23 cellular contexts compared by ENCODE assay signal in genomic region chr15:79738198-79738597, GRCh38.
DNase-seq lines count a peak whose midpoint lies in the region; ATAC-seq and TF ChIP-seq lines count a peak whose summit lies in the region.
"Had no signal": no experiment of that assay in that cellular context is flagged by ENCODE, and none has a peak within 500 bp of the region (broad histone marks: within the 10 kb centered on the region; RNA-seq: fewer than 3 reads in every experiment).

No MANE protein-coding gene starts in this region.

- ATAC-seq in SK-N-SH treated with all-trans-retinoic acid at 6 μM for 48 hours (no peak; the same call in 2 of the 3 replicates), GM19023 (IDR thresholded peaks at IDR 0.05; ENCODE audit: unreplicated experiment) (no peak)
- ATAC-seq: A549 had no signal

- H2AK5ac ChIP-seq in mesenchymal stem cell (ENCODE audit: low read length, severe bottlenecking): no peak overlapping the region

- no peak overlapping the region for H2BK15ac ChIP-seq in mesenchymal stem cell (ENCODE audit: low read depth, poor library complexity, severe bottlenecking)

- H4K91ac ChIP-seq in mesenchymal stem cell (ENCODE audit: low read length): no peak overlapping the region

- WGBS in mesenchymal stem cell: 49% methylated on average over 5 of the region's 5 CpGs

- H2BK120ac ChIP-seq in mesenchymal stem cell (ENCODE audit: low read depth, low read length): no peak overlapping the region

- no peak overlapping the region for H2AFZ ChIP-seq in mesenchymal stem cell (ENCODE audit: low read depth, low read length)

- H3K14ac ChIP-seq in mesenchymal stem cell (ENCODE audit: low read length in 2 of 2): no peak overlapping the region

- H3K4me3 ChIP-seq in BE2C (ENCODE audit: low read depth, low read length): no peak overlapping the region
- no peak overlapping the region for H3K4me3 ChIP-seq in colonic mucosa
- H3K4me3 ChIP-seq in mesenchymal stem cell (ENCODE audit: insufficient read depth in 1 of 2, low read depth in 1 of 2, low read length in 2 of 2): no peak overlapping the region
- H3K4me3 ChIP-seq: A549, BLaER1 had no signal

- intact Hi-C loops in colonic mucosa (cut with DNase I): no loop called here

- H3K27ac ChIP-seq in colonic mucosa: no peak overlapping the region
- no peak overlapping the region for H3K27ac ChIP-seq in mesenchymal stem cell (ENCODE audit: low read length, poor library complexity, severe bottlenecking)
- H3K27ac ChIP-seq: 22Rv1, A549, BLaER1 had no signal

- H3K18ac ChIP-seq in mesenchymal stem cell (ENCODE audit: low read depth in 1 of 2, low read length in 2 of 2): no peak overlapping the region

- H3K4me1 ChIP-seq in BE2C (peaks cover 17% of the 10 kb centered on the region), colonic mucosa (no peaks in the 10 kb centered on the region), mesenchymal stem cell (ENCODE audit: control insufficient read depth, insufficient read depth, low read depth, low read length) (no peaks in the 10 kb centered on the region)
- H3K4me1 ChIP-seq: A549, BLaER1 had no signal

- H3K9ac ChIP-seq in colonic mucosa (ENCODE audit: low read depth in 2 of 2, low read length in 2 of 2): no peak overlapping the region
- H3K9ac ChIP-seq in mesenchymal stem cell (ENCODE audit: low read length): no peak overlapping the region
- H3K9ac ChIP-seq: BLaER1 had no signal

- H3K23ac ChIP-seq in mesenchymal stem cell (ENCODE audit: low read length in 2 of 2): no peak overlapping the region

- H4K8ac ChIP-seq in mesenchymal stem cell (ENCODE audit: low read length): no peak overlapping the region

- peak; percentile 75 for DNase-seq in BE2C
- DNase-seq in NCI-H69 (lab: John Stamatoyannopoulos, UW): peak; percentile 58
- peak; percentile 87 for DNase-seq in SK-N-DZ (ENCODE audit: low spot score)
- no peak for DNase-seq in colonic mucosa
- DNase-seq in mesenchymal stem cell: no peak
- no peak for DNase-seq in EL
- DNase-seq: AML-193; C1 segment of cervical spinal cord; CD4-positive, alpha-beta memory T cell; CD4-positive, CD25-positive, alpha-beta regulatory T cell; CD8-positive, alpha-beta memory T cell; COR-L47; DMS 273 treated with DMSO at 0.1 percent for 48 hours; DMS153; DMS53; DMS79; DND-41; GF-D8 had no signal

- H3K36me3 ChIP-seq in BE2C (no peaks in the 10 kb centered on the region), colonic mucosa (no peaks in the 10 kb centered on the region), mesenchymal stem cell (ENCODE audit: control insufficient read depth in 1 of 2, insufficient read depth in 2 of 2, low read depth in 1 of 2, low read length in 2 of 2) (no peaks in the 10 kb centered on the region)
- H3K36me3 ChIP-seq: BLaER1 had no signal

- H3K9me3 ChIP-seq in BE2C (no peaks in the 10 kb centered on the region), colonic mucosa (no peaks in the 10 kb centered on the region), mesenchymal stem cell (ENCODE audit: control insufficient read depth, low read length) (peaks cover 9% of the 10 kb centered on the region)
- H3K9me3 ChIP-seq: A549 had no signal

- H3K4me2 ChIP-seq in mesenchymal stem cell (ENCODE audit: low read length, poor library complexity, severe bottlenecking): no peak overlapping the region
- H3K4me2 ChIP-seq: A549, BLaER1 had no signal

- H2BK5ac ChIP-seq in mesenchymal stem cell (ENCODE audit: low read depth, low read length, poor library complexity, severe bottlenecking): no peak overlapping the region

- no peak for TF ChIP-seq CTCF in BE2C (IDR thresholded peaks at IDR 0.05; ENCODE audit: low read depth, low read length)
- TF ChIP-seq CTCF in colonic mucosa (IDR thresholded peaks at IDR 0.05): no peak

- H2BK12ac ChIP-seq in mesenchymal stem cell (ENCODE audit: low read length in 2 of 2): no peak overlapping the region

- no peaks in the 10 kb centered on the region for H3K79me1 ChIP-seq in mesenchymal stem cell (replicated peaks; ENCODE audit: low read length, poor library complexity, severe bottlenecking)

- H3K27me3 ChIP-seq in BE2C (no peaks in the 10 kb centered on the region), colonic mucosa (no peaks in the 10 kb centered on the region), mesenchymal stem cell (ENCODE audit: control insufficient read depth in 1 of 2, insufficient read depth in 1 of 2, low read length in 2 of 2) (no peaks in the 10 kb centered on the region)
- H3K27me3 ChIP-seq: BLaER1 had no signal

- H3K4ac ChIP-seq in mesenchymal stem cell (ENCODE audit: low read depth in 1 of 2, low read length in 2 of 2): no peak overlapping the region

TF ChIP-seq in SK-N-SH treated with all-trans-retinoic acid at 6 μM for 48 hours, 23 proteins besides CTCF, POLR2A, EP300 and RAD21:
- TF ChIP-seq CSRNP3 (CRISPR knock-in tag; IDR thresholded peaks at IDR 0.05) (no peak), RARB (CRISPR knock-in tag; IDR thresholded peaks at IDR 0.05) (no peak), ISL1 (CRISPR knock-in tag; IDR thresholded peaks at IDR 0.05) (no peak), PPARA (CRISPR knock-in tag; IDR thresholded peaks at IDR 0.05; ENCODE audit: borderline replicate concordance) (no peak), TSHZ2 (CRISPR knock-in tag; IDR thresholded peaks at IDR 0.05) (peak; percentile 55; the same call in 1 of the 2 replicates), OSR1 (CRISPR knock-in tag; IDR thresholded peaks at IDR 0.05) (no peak), ZNF8 (CRISPR knock-in tag; IDR thresholded peaks at IDR 0.05) (no peak), TCF4 (CRISPR knock-in tag; IDR thresholded peaks at IDR 0.05; ENCODE audit: borderline replicate concordance) (peak; percentile 42; the same call in 1 of the 2 replicates), GLIS3 (CRISPR knock-in tag; IDR thresholded peaks at IDR 0.05) (no peak)
TF ChIP-seq in SK-N-SH treated with all-trans-retinoic acid at 6 μM for 48 hours: peak in this region for 2.

Comparison
In these comparisons a context has a peak if more than half of its experiments do, and no peak if none do; other contexts are left out.
1. DNase-seq: peak in BE2C (single experiment), NCI-H69 (single experiment) and SK-N-DZ (single experiment); none in colonic mucosa (single experiment), mesenchymal stem cell (single experiment) and EL (single experiment).